8 cellular contexts compared by ENCODE assay signal in genomic region chr14:35402323-35403084, GRCh38. TPM values are rescaled to one million over a fixed set of nuclear protein-coding genes. Genes with fewer than 3 reads are reported as not detected.
DNase-seq lines count a peak whose midpoint lies in the region; TF ChIP-seq lines count a peak whose summit lies in the region.

No MANE protein-coding gene starts in this region.

- H2AK5ac ChIP-seq in mesenchymal stem cell (ENCODE audit: low read length, severe bottlenecking): peak overlapping the region; percentile 72

- peak overlapping the region; percentile 5 to 40 for H2BK12ac ChIP-seq in mesenchymal stem cell (ENCODE audit: low read length in 2 of 2)

- H3K79me2 ChIP-seq in ACC112 (ENCODE audit: control insufficient read depth, insufficient read depth, low read length, unreplicated experiment): peaks cover 52% of the 10 kb centered on the region
- H3K79me2 ChIP-seq in OCI-LY3 (ENCODE audit: low read length): peaks cover 41% of the 10 kb centered on the region

- H3K9me3 ChIP-seq in OCI-LY3 (ENCODE audit: insufficient read depth, low read length) (no peaks in the 10 kb centered on the region), mesenchymal stem cell (ENCODE audit: control insufficient read depth, low read length) (no peaks in the 10 kb centered on the region), thymus (ENCODE audit: control insufficient read depth) (no peaks in the 10 kb centered on the region)

- H2BK120ac ChIP-seq in mesenchymal stem cell (ENCODE audit: low read depth, low read length): no peak overlapping the region

- H3K9ac ChIP-seq in OCI-LY3 (ENCODE audit: low read length) (peak overlapping the region; percentile 99), mesenchymal stem cell (ENCODE audit: low read length) (peak overlapping the region; percentile 88)

- peak overlapping the region in 1 of 2 experiments; percentile 48 for H3K23ac ChIP-seq in mesenchymal stem cell (ENCODE audit: low read length in 2 of 2)

- peaks cover 10% of the 10 kb centered on the region for H3K79me1 ChIP-seq in mesenchymal stem cell (replicated peaks; ENCODE audit: low read length, poor library complexity, severe bottlenecking)

- H3K36me3 ChIP-seq in ACC112 (ENCODE audit: insufficient read depth, low read length): peaks cover 32% of the 10 kb centered on the region
- peaks cover 39% of the 10 kb centered on the region for H3K36me3 ChIP-seq in OCI-LY3 (replicated peaks; ENCODE audit: low read depth, low read length)
- peaks cover 37% of the 10 kb centered on the region for H3K36me3 ChIP-seq in brain microvascular endothelial cell (replicated peaks)
- H3K36me3 ChIP-seq in mesenchymal stem cell (ENCODE audit: control insufficient read depth in 1 of 2, insufficient read depth in 2 of 2, low read depth in 1 of 2, low read length in 2 of 2): peaks cover 32 to 42% of the 10 kb centered on the region in 2 experiments
- peaks cover 27% of the 10 kb centered on the region for H3K36me3 ChIP-seq in thymus (ENCODE audit: control insufficient read depth, insufficient read depth)

- H3K14ac ChIP-seq in mesenchymal stem cell (ENCODE audit: low read length in 2 of 2): peak overlapping the region in 1 of 2 experiments; percentile 90

- no peak overlapping the region for H2BK5ac ChIP-seq in mesenchymal stem cell (ENCODE audit: low read depth, low read length, poor library complexity, severe bottlenecking)

- 79% methylated on average over 12 of the region's 13 CpGs for WGBS in mesenchymal stem cell
- WGBS in thymus: 68% methylated on average over 13 of the region's 13 CpGs

- H2AFZ ChIP-seq in ACC112 (ENCODE audit: low read length, unreplicated experiment) (no peak overlapping the region), OCI-LY3 (ENCODE audit: low read depth, low read length) (no peak overlapping the region), mesenchymal stem cell (ENCODE audit: low read depth, low read length) (no peak overlapping the region)

- H3K4me1 ChIP-seq in ACC112 (ENCODE audit: control insufficient read depth, insufficient read depth, low read length, unreplicated experiment): peaks cover 40% of the 10 kb centered on the region
- peaks cover 69% of the 10 kb centered on the region for H3K4me1 ChIP-seq in OCI-LY3 (ENCODE audit: low read length)
- H3K4me1 ChIP-seq in mesenchymal stem cell (ENCODE audit: control insufficient read depth, insufficient read depth, low read depth, low read length): peaks cover 23% of the 10 kb centered on the region
- H3K4me1 ChIP-seq in thymus (ENCODE audit: control insufficient read depth, insufficient read depth, low read length): peaks cover 16% of the 10 kb centered on the region

- no peak overlapping the region for H4K8ac ChIP-seq in mesenchymal stem cell (ENCODE audit: low read length)

- DNase-seq in brain microvascular endothelial cell (no peak), mesenchymal stem cell (peak; percentile 47), cerebellum (ENCODE audit: low spot score) (no peak), EL (no peak), SHP77 (lab: John Stamatoyannopoulos, UW) (no peak)

- H3K4me3 ChIP-seq in ACC112 (ENCODE audit: low read depth, low read length) (peak overlapping the region; percentile 99), OCI-LY3 (ENCODE audit: low read length) (peak overlapping the region; percentile 83), brain microvascular endothelial cell (ENCODE audit: low read depth, low read length) (peak overlapping the region; percentile 63), mesenchymal stem cell (ENCODE audit: insufficient read depth in 1 of 2, low read depth in 1 of 2, low read length in 2 of 2) (peak overlapping the region; percentile 53 to 95), thymus (ENCODE audit: low read length) (peak overlapping the region; percentile 61)

- H3K4me2 ChIP-seq in OCI-LY3 (ENCODE audit: low read length) (peak overlapping the region; percentile 97), mesenchymal stem cell (ENCODE audit: low read length, poor library complexity, severe bottlenecking) (peak overlapping the region; percentile 92)

- H3K27ac ChIP-seq in ACC112 (ENCODE audit: low read depth, low read length) (peak overlapping the region; percentile 92), OCI-LY3 (ENCODE audit: low read length) (peak overlapping the region; percentile 98), brain microvascular endothelial cell (peak overlapping the region; percentile 75), mesenchymal stem cell (ENCODE audit: low read length, poor library complexity, severe bottlenecking) (peak overlapping the region; percentile 64), thymus (ENCODE audit: low read depth) (peak overlapping the region; percentile 43)

- peak overlapping the region; percentile 44 to 77 for H3K18ac ChIP-seq in mesenchymal stem cell (ENCODE audit: low read depth in 1 of 2, low read length in 2 of 2)

- in situ Hi-C loops in brain microvascular endothelial cell (cut with HindIII; ENCODE audit: low pct_ligation_motif_present, low sequenced_read_pairs): loop anchor here (25.0 kb wide), 1 partner anchor 315 kb away; no protein-coding TSS in a partner anchor

- no peak overlapping the region for H4K91ac ChIP-seq in mesenchymal stem cell (ENCODE audit: low read length)

- no peaks in the 10 kb centered on the region for H3K27me3 ChIP-seq in ACC112 (ENCODE audit: insufficient read depth, low read length)
- H3K27me3 ChIP-seq in OCI-LY3 (ENCODE audit: low read depth, low read length): no peaks in the 10 kb centered on the region
- H3K27me3 ChIP-seq in brain microvascular endothelial cell (replicated peaks): no peaks in the 10 kb centered on the region
- no peaks in the 10 kb centered on the region for H3K27me3 ChIP-seq in mesenchymal stem cell (ENCODE audit: control insufficient read depth in 1 of 2, insufficient read depth in 1 of 2, low read length in 2 of 2)
- no peaks in the 10 kb centered on the region for H3K27me3 ChIP-seq in thymus (ENCODE audit: control insufficient read depth, insufficient read depth)

- TF ChIP-seq CTCF in OCI-LY3 (IDR thresholded peaks at IDR 0.05; ENCODE audit: low read depth, low read length): no peak
- no peak for TF ChIP-seq CTCF in brain microvascular endothelial cell (IDR thresholded peaks at IDR 0.05; ENCODE audit: low read depth, low read length, missing control alignments)

- H4K20me1 ChIP-seq in OCI-LY3 (ENCODE audit: insufficient read depth, low read length): peaks cover 41% of the 10 kb centered on the region

- H3K4ac ChIP-seq in mesenchymal stem cell (ENCODE audit: low read depth in 1 of 2, low read length in 2 of 2): peak overlapping the region; percentile 35 to 46

- no peak overlapping the region for H2BK15ac ChIP-seq in mesenchymal stem cell (ENCODE audit: low read depth, poor library complexity, severe bottlenecking)

RNA-seq across cellular contexts. Expression of gene NFKBIA, which starts 2.0 kb away (rescaled TPM):
- polyA plus RNA-seq in mesenchymal stem cell (2013, experiment 1 of 2): 80.0 TPM
- polyA plus RNA-seq in mesenchymal stem cell (2013, experiment 2 of 2): 75.3 TPM
- 241 TPM for polyA plus RNA-seq in thymus
- total RNA-seq in cerebellum: 32.0 TPM

Comparison
In these comparisons a context has a peak if more than half of its experiments do, and no peak if none do; other contexts are left out.
1. H3K27ac ChIP-seq: peak in every context shown above with its lines; median percentile 98 in OCI-LY3; 92 in ACC112; 75 in brain microvascular endothelial cell; 64 in mesenchymal stem cell; 43 in thymus.